1 cellular context compared by ENCODE assay signal in genomic region chr10:101441539-101442455, GRCh38.
TF ChIP-seq lines count a peak whose summit lies in the region.

No MANE protein-coding gene starts in this region.

TF ChIP-seq in K562, 482 proteins besides CTCF, POLR2A, EP300 and RAD21 (continued from another document):
- TF ChIP-seq, protein P1, sequence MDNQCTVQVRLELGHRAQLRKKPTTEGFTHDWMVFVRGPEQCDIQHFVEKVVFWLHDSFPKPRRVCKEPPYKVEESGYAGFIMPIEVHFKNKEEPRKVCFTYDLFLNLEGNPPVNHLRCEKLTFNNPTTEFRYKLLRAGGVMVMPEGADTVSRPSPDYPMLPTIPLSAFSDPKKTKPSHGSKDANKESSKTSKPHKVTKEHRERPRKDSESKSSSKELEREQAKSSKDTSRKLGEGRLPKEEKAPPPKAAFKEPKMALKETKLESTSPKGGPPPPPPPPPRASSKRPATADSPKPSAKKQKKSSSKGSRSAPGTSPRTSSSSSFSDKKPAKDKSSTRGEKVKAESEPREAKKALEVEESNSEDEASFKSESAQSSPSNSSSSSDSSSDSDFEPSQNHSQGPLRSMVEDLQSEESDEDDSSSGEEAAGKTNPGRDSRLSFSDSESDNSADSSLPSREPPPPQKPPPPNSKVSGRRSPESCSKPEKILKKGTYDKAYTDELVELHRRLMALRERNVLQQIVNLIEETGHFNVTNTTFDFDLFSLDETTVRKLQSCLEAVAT (IDR thresholded peaks at IDR 0.05), result no peak
- TF ChIP-seq NR2C2 (CRISPR knock-in tag; IDR thresholded peaks at IDR 0.05), result no peak
- peak; percentile 15; the same call in 1 of the 2 replicates for TF ChIP-seq NR2C2 (tag; IDR thresholded peaks at IDR 0.05)
- no peak for TF ChIP-seq ZNF79 (CRISPR knock-in tag; IDR thresholded peaks at IDR 0.05; ENCODE audit: low read depth)
- TF ChIP-seq BCL6 (CRISPR knock-in tag; IDR thresholded peaks at IDR 0.05), result no peak
- TF ChIP-seq SMC3 (conservative IDR thresholded peaks at IDR 0.05; ENCODE audit: insufficient read depth, low read depth, low read length), result peak; percentile 56
- no peak for TF ChIP-seq HEY1 (CRISPR knock-in tag; IDR thresholded peaks at IDR 0.05; ENCODE audit: borderline replicate concordance)
- TF ChIP-seq THRB (CRISPR knock-in tag; conservative IDR thresholded peaks at IDR 0.05), result no peak
- 0 out of 2 replicates have a peak, but pooled peaks have one; percentile 18 for TF ChIP-seq TCF3 (CRISPR knock-in tag; IDR thresholded peaks at IDR 0.05)
- no peak for TF ChIP-seq ZNF444 (CRISPR knock-in tag; IDR thresholded peaks at IDR 0.05)
- TF ChIP-seq, protein P2, sequence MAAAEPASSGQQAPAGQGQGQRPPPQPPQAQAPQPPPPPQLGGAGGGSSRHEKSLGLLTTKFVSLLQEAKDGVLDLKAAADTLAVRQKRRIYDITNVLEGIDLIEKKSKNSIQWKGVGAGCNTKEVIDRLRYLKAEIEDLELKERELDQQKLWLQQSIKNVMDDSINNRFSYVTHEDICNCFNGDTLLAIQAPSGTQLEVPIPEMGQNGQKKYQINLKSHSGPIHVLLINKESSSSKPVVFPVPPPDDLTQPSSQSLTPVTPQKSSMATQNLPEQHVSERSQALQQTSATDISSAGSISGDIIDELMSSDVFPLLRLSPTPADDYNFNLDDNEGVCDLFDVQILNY (CRISPR knock-in tag; IDR thresholded peaks at IDR 0.05), result no peak
- TF ChIP-seq POLR2H (tag; IDR thresholded peaks at IDR 0.05; ENCODE audit: low read depth), result no peak
- TF ChIP-seq BRD9 (IDR thresholded peaks at IDR 0.05; ENCODE audit: low read depth, partially characterized antibody), result peak; percentile 32
- 0 out of 2 replicates have a peak, but pooled peaks have one; percentile 20 for TF ChIP-seq NCOR1 (IDR thresholded peaks at IDR 0.05)
- TF ChIP-seq, protein P3, sequence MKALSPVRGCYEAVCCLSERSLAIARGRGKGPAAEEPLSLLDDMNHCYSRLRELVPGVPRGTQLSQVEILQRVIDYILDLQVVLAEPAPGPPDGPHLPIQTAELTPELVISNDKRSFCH (CRISPR knock-in tag; IDR thresholded peaks at IDR 0.05), result no peak
- TF ChIP-seq, protein P3 (tag; IDR thresholded peaks at IDR 0.05), result no peak
- 0 out of 3 replicates have a peak, but pooled peaks of 1 of the 2 experiments have one; percentile 21 for TF ChIP-seq CBX3 (IDR thresholded peaks at IDR 0.05; ENCODE audit: borderline replicate concordance in 1 of 2, low read length in 2 of 2)
- TF ChIP-seq ZNF316 (IDR thresholded peaks at IDR 0.05), result peak; percentile 66
- 0 out of 2 replicates have a peak, but pooled peaks have one; percentile 41 for TF ChIP-seq ZNF589 (CRISPR knock-in tag; IDR thresholded peaks at IDR 0.05; ENCODE audit: low read depth)
- TF ChIP-seq ZNF584 (CRISPR knock-in tag; IDR thresholded peaks at IDR 0.05; ENCODE audit: low read depth), result no peak
- peak; percentile 37; the same call in 1 of the 2 replicates for TF ChIP-seq NR2C1 (IDR thresholded peaks at IDR 0.05)
- no peak for TF ChIP-seq NR2C1 (tag; IDR thresholded peaks at IDR 0.05)
- no peak for TF ChIP-seq EZH2 (IDR thresholded peaks at IDR 0.05; ENCODE audit: borderline replicate concordance, low read depth, low read length)
- TF ChIP-seq, protein P4, sequence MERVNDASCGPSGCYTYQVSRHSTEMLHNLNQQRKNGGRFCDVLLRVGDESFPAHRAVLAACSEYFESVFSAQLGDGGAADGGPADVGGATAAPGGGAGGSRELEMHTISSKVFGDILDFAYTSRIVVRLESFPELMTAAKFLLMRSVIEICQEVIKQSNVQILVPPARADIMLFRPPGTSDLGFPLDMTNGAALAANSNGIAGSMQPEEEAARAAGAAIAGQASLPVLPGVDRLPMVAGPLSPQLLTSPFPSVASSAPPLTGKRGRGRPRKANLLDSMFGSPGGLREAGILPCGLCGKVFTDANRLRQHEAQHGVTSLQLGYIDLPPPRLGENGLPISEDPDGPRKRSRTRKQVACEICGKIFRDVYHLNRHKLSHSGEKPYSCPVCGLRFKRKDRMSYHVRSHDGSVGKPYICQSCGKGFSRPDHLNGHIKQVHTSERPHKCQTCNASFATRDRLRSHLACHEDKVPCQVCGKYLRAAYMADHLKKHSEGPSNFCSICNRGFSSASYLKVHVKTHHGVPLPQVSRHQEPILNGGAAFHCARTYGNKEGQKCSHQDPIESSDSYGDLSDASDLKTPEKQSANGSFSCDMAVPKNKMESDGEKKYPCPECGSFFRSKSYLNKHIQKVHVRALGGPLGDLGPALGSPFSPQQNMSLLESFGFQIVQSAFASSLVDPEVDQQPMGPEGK (CRISPR knock-in tag; IDR thresholded peaks at IDR 0.05; ENCODE audit: borderline replicate concordance), result no peak
- no peak for TF ChIP-seq TOE1 (IDR thresholded peaks at IDR 0.05; ENCODE audit: borderline replicate concordance)
- TF ChIP-seq TOE1 (CRISPR knock-in tag; IDR thresholded peaks at IDR 0.05; ENCODE audit: borderline replicate concordance, low read depth), result no peak
- TF ChIP-seq TAF15 (IDR thresholded peaks at IDR 0.05; ENCODE audit: low read depth, low read length), result no peak
- peak; percentile 26 for TF ChIP-seq MEIS2 (IDR thresholded peaks at IDR 0.05; ENCODE audit: partially characterized antibody)
- peak; percentile 75 for TF ChIP-seq NEUROD1 (IDR thresholded peaks at IDR 0.05; ENCODE audit: borderline replicate concordance, low read depth, low read length, partially characterized antibody)
- TF ChIP-seq DEAF1 (CRISPR knock-in tag; IDR thresholded peaks at IDR 0.05), result peak; percentile 62
- no peak for TF ChIP-seq BDP1 (IDR thresholded peaks at IDR 0.05; ENCODE audit: insufficient read depth, insufficient read length)
- no peak for TF ChIP-seq HCFC1 (IDR thresholded peaks at IDR 0.05; ENCODE audit: low read depth, low read length)
- TF ChIP-seq ARID1B (IDR thresholded peaks at IDR 0.05), result peak; percentile 33; the same call in 1 of the 2 replicates
- TF ChIP-seq ZBTB8A (IDR thresholded peaks at IDR 0.05; ENCODE audit: partially characterized antibody), result no peak
- TF ChIP-seq HLTF (IDR thresholded peaks at IDR 0.05), result no peak
- no peak for TF ChIP-seq NR3C1 (CRISPR knock-in tag; IDR thresholded peaks at IDR 0.05)
- TF ChIP-seq, protein P5, sequence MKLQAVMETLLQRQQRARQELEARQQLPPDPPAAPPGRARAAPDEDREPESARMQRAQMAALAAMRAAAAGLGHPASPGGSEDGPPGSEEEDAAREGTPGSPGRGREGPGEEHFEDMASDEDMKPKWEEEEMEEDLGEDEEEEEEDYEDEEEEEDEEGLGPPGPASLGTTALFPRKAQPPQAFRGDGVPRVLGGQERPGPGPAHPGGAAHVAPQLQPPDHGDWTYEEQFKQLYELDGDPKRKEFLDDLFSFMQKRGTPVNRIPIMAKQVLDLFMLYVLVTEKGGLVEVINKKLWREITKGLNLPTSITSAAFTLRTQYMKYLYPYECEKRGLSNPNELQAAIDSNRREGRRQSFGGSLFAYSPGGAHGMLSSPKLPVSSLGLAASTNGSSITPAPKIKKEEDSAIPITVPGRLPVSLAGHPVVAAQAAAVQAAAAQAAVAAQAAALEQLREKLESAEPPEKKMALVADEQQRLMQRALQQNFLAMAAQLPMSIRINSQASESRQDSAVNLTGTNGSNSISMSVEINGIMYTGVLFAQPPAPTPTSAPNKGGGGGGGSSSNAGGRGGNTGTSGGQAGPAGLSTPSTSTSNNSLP (IDR thresholded peaks at IDR 0.05; ENCODE audit: borderline replicate concordance, low read depth, low read length), result peak; percentile 80; the same call in 1 of the 2 replicates
- peak; percentile 64; the same call in 1 of the 2 replicates for TF ChIP-seq ARID2 (IDR thresholded peaks at IDR 0.05)
- TF ChIP-seq TBL1XR1 (IDR thresholded peaks at IDR 0.05; ENCODE audit: low read length in 2 of 2), result no peak
- no peak for TF ChIP-seq PRPF4 (IDR thresholded peaks at IDR 0.05; ENCODE audit: insufficient read depth, low read depth, low read length, poor library complexity, severe bottlenecking)
- TF ChIP-seq TAF9B (IDR thresholded peaks at IDR 0.05; ENCODE audit: partially characterized antibody), result no peak
- no peak for TF ChIP-seq NR1H2 (CRISPR knock-in tag; IDR thresholded peaks at IDR 0.05)
- TF ChIP-seq CBFA2T3 (IDR thresholded peaks at IDR 0.05), result peak; percentile 12
- TF ChIP-seq HNRNPH1 (optimal IDR thresholded peaks at IDR 0.05; ENCODE audit: low read depth, low read length), result no peak
- TF ChIP-seq KAT2B (IDR thresholded peaks at IDR 0.05; ENCODE audit: low read depth, low read length), result no peak
- TF ChIP-seq, protein P6, sequence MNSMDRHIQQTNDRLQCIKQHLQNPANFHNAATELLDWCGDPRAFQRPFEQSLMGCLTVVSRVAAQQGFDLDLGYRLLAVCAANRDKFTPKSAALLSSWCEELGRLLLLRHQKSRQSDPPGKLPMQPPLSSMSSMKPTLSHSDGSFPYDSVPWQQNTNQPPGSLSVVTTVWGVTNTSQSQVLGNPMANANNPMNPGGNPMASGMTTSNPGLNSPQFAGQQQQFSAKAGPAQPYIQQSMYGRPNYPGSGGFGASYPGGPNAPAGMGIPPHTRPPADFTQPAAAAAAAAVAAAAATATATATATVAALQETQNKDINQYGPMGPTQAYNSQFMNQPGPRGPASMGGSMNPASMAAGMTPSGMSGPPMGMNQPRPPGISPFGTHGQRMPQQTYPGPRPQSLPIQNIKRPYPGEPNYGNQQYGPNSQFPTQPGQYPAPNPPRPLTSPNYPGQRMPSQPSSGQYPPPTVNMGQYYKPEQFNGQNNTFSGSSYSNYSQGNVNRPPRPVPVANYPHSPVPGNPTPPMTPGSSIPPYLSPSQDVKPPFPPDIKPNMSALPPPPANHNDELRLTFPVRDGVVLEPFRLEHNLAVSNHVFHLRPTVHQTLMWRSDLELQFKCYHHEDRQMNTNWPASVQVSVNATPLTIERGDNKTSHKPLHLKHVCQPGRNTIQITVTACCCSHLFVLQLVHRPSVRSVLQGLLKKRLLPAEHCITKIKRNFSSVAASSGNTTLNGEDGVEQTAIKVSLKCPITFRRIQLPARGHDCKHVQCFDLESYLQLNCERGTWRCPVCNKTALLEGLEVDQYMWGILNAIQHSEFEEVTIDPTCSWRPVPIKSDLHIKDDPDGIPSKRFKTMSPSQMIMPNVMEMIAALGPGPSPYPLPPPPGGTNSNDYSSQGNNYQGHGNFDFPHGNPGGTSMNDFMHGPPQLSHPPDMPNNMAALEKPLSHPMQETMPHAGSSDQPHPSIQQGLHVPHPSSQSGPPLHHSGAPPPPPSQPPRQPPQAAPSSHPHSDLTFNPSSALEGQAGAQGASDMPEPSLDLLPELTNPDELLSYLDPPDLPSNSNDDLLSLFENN (IDR thresholded peaks at IDR 0.05; ENCODE audit: low read depth in 2 of 2, low read length in 2 of 2), result no peak
